Comparison of ENCODE assay signal across 9 cellular contexts in genomic region chr1:53945183-53945432, GRCh38. TPM values are rescaled to one million over a fixed set of nuclear protein-coding genes. Genes with fewer than 3 reads are reported as not detected.
A peak's percentile ranks its signal among the peaks of the same experiment; 100 is the strongest.
DNase-seq lines count a peak whose midpoint lies in the region; ATAC-seq and TF ChIP-seq lines count a peak whose summit lies in the region.
"Had no signal": no experiment of that assay in that cellular context is flagged by ENCODE, and none has a peak within 500 bp of the region (broad histone marks: within the 10 kb centered on the region; RNA-seq: fewer than 3 reads in every experiment).

No MANE protein-coding gene starts in this region.

- DNase-seq in SJSA1 (ENCODE audit: low read depth in 1 of 2, low spot score in 2 of 2) (no peak), fibroblast of mammary gland (ENCODE audit: low read depth) (no peak), gastrocnemius medialis (no peak), LoVo (ENCODE audit: low spot score) (no peak)
- DNase-seq in stimulated activated CD8-positive, alpha-beta memory T cell treated with anti-CD3 and anti-CD28 coated beads, Interleukin-4, amount 100 ng/mL, for 48 hours: no peak

- no peaks in the 10 kb centered on the region for H3K27me3 ChIP-seq in SJSA1 (replicated peaks)
- H3K27me3 ChIP-seq in gastrocnemius medialis: no peaks in the 10 kb centered on the region

- no peaks in the 10 kb centered on the region for H3K9me3 ChIP-seq in SJSA1 (replicated peaks)
- no peaks in the 10 kb centered on the region for H3K9me3 ChIP-seq in gastrocnemius medialis

- intact Hi-C loops in gastrocnemius medialis (cut with DNase I; ENCODE audit: low total_unique reads): loop anchor here (1.0 to 10.0 kb wide), 7 partner anchors 83 to 1888 kb away; partner anchors contain the start of genes ACOT11, BTF3L4, CPT2 and NDC1

- TF ChIP-seq CTCF in GM12875 (IDR thresholded peaks at IDR 0.05; ENCODE audit: borderline replicate concordance, insufficient read depth, low read depth, low read length) (no peak), fibroblast of mammary gland (conservative IDR thresholded peaks at IDR 0.05; ENCODE audit: control insufficient read depth, insufficient read depth, low read depth, low read length) (no peak), gastrocnemius medialis (IDR thresholded peaks at IDR 0.05 in 4 of 5, conservative IDR thresholded peaks at IDR 0.05 in 1 of 5) (no peak)

- H3K36me3 ChIP-seq in SJSA1: peaks cover 36% of the 10 kb centered on the region
- no peaks in the 10 kb centered on the region for H3K36me3 ChIP-seq in gastrocnemius medialis

- H3K4me1 ChIP-seq in SJSA1 (replicated peaks) (peaks cover 14% of the 10 kb centered on the region), gastrocnemius medialis (peaks cover 8 to 19% of the 10 kb centered on the region in 2 donors)

- TF ChIP-seq POLR2A in gastrocnemius medialis (IDR thresholded peaks at IDR 0.05): no peak

- in situ Hi-C loops in gastrocnemius medialis (cut with MboI; ENCODE audit: low sequenced_read_pairs in 4 of 4): loop anchor here in 3 of 4 donors (5.0 to 10.0 kb wide), 2 partner anchors 58 to 60 kb away; partner anchors contain the start of gene YIPF1 (in 3 of the 3)

- H3K27ac ChIP-seq in SJSA1: peak overlapping the region; percentile 62
- peak overlapping the region; percentile 86 to 97 (median 94) for H3K27ac ChIP-seq in gastrocnemius medialis

- H3K4me3 ChIP-seq in GM12875 (ENCODE audit: low read depth, low read length) (peak overlapping the region; percentile 91), SJSA1 (peak overlapping the region; percentile 86), fibroblast of mammary gland (ENCODE audit: control insufficient read depth, low read depth, low read length) (peak overlapping the region; percentile 84), gastrocnemius medialis (peak overlapping the region; percentile 80 to 98 (median 92))

- ATAC-seq in gastrocnemius medialis (peak in 1 of 2 donors; percentile 4), GM19467 (IDR thresholded peaks at IDR 0.05; ENCODE audit: unreplicated experiment) (no peak), GM21515 (IDR thresholded peaks at IDR 0.05; ENCODE audit: unreplicated experiment) (no peak)

RNA-seq across cellular contexts. Expression of gene IFT25, which starts 0.4 kb away (rescaled TPM):
- total RNA-seq in SJSA1 (2014; rRNA removed; shearing (Covaris generic)): 61.5 and 81.6 TPM in 2 replicates
- 1 to 10 TPM; 2.4 to 9.1 (median 2.9) TPM for total RNA-seq in gastrocnemius medialis

RNA-seq across cellular contexts. Expression of gene LRRC42, which starts 1.0 kb away (rescaled TPM):
- 39.9 and 46.7 TPM in 2 replicates for total RNA-seq in SJSA1 (2014; rRNA removed; shearing (Covaris generic))
- total RNA-seq in gastrocnemius medialis: 10 to 100 TPM; 11.4 to 17.8 (median 14.6) TPM

RNA-seq across cellular contexts. Expression of gene DIO1, which starts 51.1 kb away (rescaled TPM):
- not detected in 2 replicates for total RNA-seq in SJSA1 (2014; rRNA removed; shearing (Covaris generic))
- total RNA-seq in gastrocnemius medialis: not detected
- total RNA-seq: lung microvascular endothelial cell had no signal

RNA-seq across cellular contexts. Expression of gene YIPF1, which starts 55.5 kb away (rescaled TPM):
- 21.7 and 28.4 TPM in 2 replicates for total RNA-seq in SJSA1 (2014; rRNA removed; shearing (Covaris generic))
- 10 to 100 TPM; 18.8 to 34.8 (median 27.2) TPM for total RNA-seq in gastrocnemius medialis
